23 cellular contexts compared by ENCODE assay signal in genomic region chr16:88902744-88903143, GRCh38. TPM values are rescaled to one million over a fixed set of nuclear protein-coding genes. Genes with fewer than 3 reads are reported as not detected.
"Had no signal": no experiment of that assay in that cellular context is flagged by ENCODE, and none has a peak within 500 bp of the region (broad histone marks: within the 10 kb centered on the region; RNA-seq: fewer than 3 reads in every experiment).

No MANE protein-coding gene starts in this region.

- H3K36me3 Mint-ChIP-seq: activated CD4-positive, alpha-beta memory T cell treated with anti-CD3 and anti-CD28 coated beads for 36 hours; activated naive CD8-positive, alpha-beta T cell treated with anti-CD3 and anti-CD28 coated beads for 36 hours had no signal

- H3K36me3 ChIP-seq: SJSA1 had no signal

- H3K27ac ChIP-seq: SJSA1 had no signal

- H3K9me3 ChIP-seq: SJSA1 had no signal

- DNase-seq: activated CD4-positive, alpha-beta memory T cell treated with anti-CD3 and anti-CD28 coated beads for 36 hours; activated CD4-positive, alpha-beta T cell treated with anti-CD3 and anti-CD28 coated beads, Interleukin-2, amount 10 ng/mL, durations not matched to agents 7 days and 5 days; activated CD4-positive, CD25-positive, alpha-beta regulatory T cell; activated CD8-positive, alpha-beta memory T cell treated with anti-CD3 and anti-CD28 coated beads for 24 hours; activated gamma-delta T cell; activated naive CD4-positive, alpha-beta T cell treated with anti-CD3 and anti-CD28 coated beads for 36 hours; activated naive CD8-positive, alpha-beta T cell treated with anti-CD3 and anti-CD28 coated beads for 36 hours; activated T-cell treated with anti-CD3 and anti-CD28 coated beads, Interleukin-2, amount 50 U/mL, for 4 hours; Karpas-422; MM.1S; NCI-H1105; NCI-H1436; NCI-H1694 treated with DMSO at 0.1 percent for 48 hours; NCI-H2029 treated with DMSO at 0.1 percent for 48 hours; NCI-H510A treated with DMSO at 0.1 percent for 48 hours; PC-3; SHP77; T-helper 17 cell; T-helper 9 cell had no signal

- H3K4me1 Mint-ChIP-seq: activated CD4-positive, alpha-beta T cell treated with anti-CD3 and anti-CD28 coated beads, Interleukin-2, amount 10 ng/mL, durations not matched to agents 7 days and 5 days; activated naive CD8-positive, alpha-beta T cell treated with anti-CD3 and anti-CD28 coated beads for 36 hours had no signal

- H3K27me3 Mint-ChIP-seq: activated CD4-positive, alpha-beta memory T cell treated with anti-CD3 and anti-CD28 coated beads for 36 hours; activated CD4-positive, alpha-beta T cell treated with anti-CD3 and anti-CD28 coated beads, Interleukin-2, amount 10 ng/mL, durations not matched to agents 7 days and 5 days; activated naive CD8-positive, alpha-beta T cell treated with anti-CD3 and anti-CD28 coated beads for 36 hours had no signal

- ATAC-seq: activated T-cell treated with anti-CD3 and anti-CD28 coated beads, Interleukin-2, amount 50 U/mL, for 4 hours; PC-3; T-helper 17 cell had no signal

- FAIRE-seq: RCC 7860 had no signal

- H3K4me3 Mint-ChIP-seq: activated CD4-positive, alpha-beta memory T cell treated with anti-CD3 and anti-CD28 coated beads for 36 hours; activated CD4-positive, alpha-beta T cell treated with anti-CD3 and anti-CD28 coated beads, Interleukin-2, amount 10 ng/mL, durations not matched to agents 7 days and 5 days; activated naive CD4-positive, alpha-beta T cell treated with anti-CD3 and anti-CD28 coated beads for 36 hours; activated naive CD8-positive, alpha-beta T cell treated with anti-CD3 and anti-CD28 coated beads for 36 hours; activated T-cell treated with anti-CD3 and anti-CD28 coated beads, Interleukin-2, amount 50 U/mL, for 4 hours; T-helper 17 cell had no signal

- H3K27ac Mint-ChIP-seq: activated CD4-positive, alpha-beta memory T cell treated with anti-CD3 and anti-CD28 coated beads for 36 hours; activated CD4-positive, alpha-beta T cell treated with anti-CD3 and anti-CD28 coated beads, Interleukin-2, amount 10 ng/mL, durations not matched to agents 7 days and 5 days; activated naive CD4-positive, alpha-beta T cell treated with anti-CD3 and anti-CD28 coated beads for 36 hours; activated naive CD8-positive, alpha-beta T cell treated with anti-CD3 and anti-CD28 coated beads for 36 hours; T-helper 17 cell had no signal

- H3K4me1 ChIP-seq: SJSA1 had no signal

- H3K4me3 ChIP-seq: SJSA1 had no signal

- H3K9me3 Mint-ChIP-seq: activated CD4-positive, alpha-beta memory T cell treated with anti-CD3 and anti-CD28 coated beads for 36 hours; activated CD4-positive, alpha-beta T cell treated with anti-CD3 and anti-CD28 coated beads, Interleukin-2, amount 10 ng/mL, durations not matched to agents 7 days and 5 days; activated naive CD4-positive, alpha-beta T cell treated with anti-CD3 and anti-CD28 coated beads for 36 hours; activated naive CD8-positive, alpha-beta T cell treated with anti-CD3 and anti-CD28 coated beads for 36 hours; activated T-cell treated with anti-CD3 and anti-CD28 coated beads, Interleukin-2, amount 50 U/mL, for 4 hours had no signal

RNA-seq across cellular contexts. Expression of gene PABPN1L, which starts 36.3 kb away (rescaled TPM):
- total RNA-seq: activated CD4-positive, alpha-beta memory T cell treated with anti-CD3 and anti-CD28 coated beads for 36 hours; activated CD4-positive, alpha-beta T cell treated with anti-CD3 and anti-CD28 coated beads, Interleukin-2, amount 10 ng/mL, durations not matched to agents 7 days and 5 days; activated naive CD4-positive, alpha-beta T cell treated with anti-CD3 and anti-CD28 coated beads for 36 hours; activated naive CD8-positive, alpha-beta T cell treated with anti-CD3 and anti-CD28 coated beads for 36 hours; activated T-cell treated with anti-CD3 and anti-CD28 coated beads, Interleukin-2, amount 50 U/mL, for 4 hours; cardiac septum; cerebellum; PC-3; SJSA1; T-helper 17 cell had no signal
